19 cellular contexts compared by ENCODE assay signal in the genomic region with DNA sequence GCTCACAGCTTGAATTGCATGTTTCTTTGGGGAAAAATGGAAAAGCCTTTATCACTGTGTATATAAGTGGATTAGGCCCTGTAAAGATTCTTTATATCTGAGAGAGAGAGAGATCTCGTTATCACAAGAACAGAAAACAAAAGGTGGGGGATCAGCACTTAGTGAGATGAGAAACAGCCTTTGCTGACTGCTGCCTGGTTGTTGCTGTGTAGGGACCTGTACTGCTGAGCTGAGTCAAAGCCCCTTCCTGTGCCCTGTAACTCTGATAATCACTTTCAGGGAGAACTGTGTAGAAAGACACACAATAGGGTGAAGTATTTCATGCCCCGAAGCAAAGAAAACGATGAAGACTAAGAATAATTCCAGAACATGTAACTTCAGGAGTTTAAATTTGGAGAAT. TPM values are rescaled to one million over a fixed set of nuclear protein-coding genes. Genes with fewer than 3 reads are reported as not detected.
"Had no signal": no experiment of that assay in that cellular context is flagged by ENCODE, and none has a peak within 500 bp of the region (broad histone marks: within the 10 kb centered on the region; RNA-seq: fewer than 3 reads in every experiment).

No MANE protein-coding gene starts in this region.

- H3K9ac ChIP-seq: parathyroid adenoma had no signal

- H3K9me3 Mint-ChIP-seq: activated CD4-positive, alpha-beta memory T cell treated with anti-CD3 and anti-CD28 coated beads, Interleukin-2, amount 10 ng/mL, durations not matched to agents 7 days and 5 days; activated naive CD8-positive, alpha-beta T cell treated with anti-CD3 and anti-CD28 coated beads, Interleukin-2, amount 10 ng/mL, durations not matched to agents 7 days and 5 days; activated T-cell treated with anti-CD3 and anti-CD28 coated beads, Interleukin-2, amount 50 U/mL, for 72 hours; neural crest cell; stimulated activated naive CD8-positive, alpha-beta T cell treated with anti-CD3 and anti-CD28 coated beads, Interleukin-15, Interleukin-2, amounts not matched to agents 100 ng/mL and 50 ng/mL, for 24 hours; T-helper 2 cell treated with Interferon-gamma antibody and Interleukin-4, amounts not matched to agents 5 μg/mL and 100 μg/mL, for 36 hours had no signal

- DNase-seq: activated CD4-positive, alpha-beta memory T cell treated with anti-CD3 and anti-CD28 coated beads, Interleukin-2, amount 10 ng/mL, durations not matched to agents 7 days and 5 days; activated CD4-positive, alpha-beta T cell treated with anti-CD3 and anti-CD28 coated beads for 1 hour; activated CD8-positive, alpha-beta memory T cell treated with anti-CD3 and anti-CD28 coated beads, Interleukin-2, amount 50 U/mL, for 4 hours; activated gamma-delta T cell treated with Interleukin-2 at 50 U/mL for 16 hours; activated naive CD8-positive, alpha-beta T cell treated with anti-CD3 and anti-CD28 coated beads, Interleukin-2, amount 10 ng/mL, durations not matched to agents 7 days and 5 days; activated T-cell treated with anti-CD3 and anti-CD28 coated beads, Interleukin-2, amount 50 U/mL, for 72 hours; anterior cingulate cortex; kidney glomerular epithelial cell; retina; stimulated activated CD4-positive, alpha-beta T cell treated with anti-CD3 and anti-CD28 coated beads, Interleukin-15, amount 100 ng/mL, for 24 hours; stimulated activated CD4-positive, alpha-beta T cell treated with anti-CD3 and anti-CD28 coated beads, Interleukin-4, amount 100 ng/mL, for 24 hours; testis; upper lobe of right lung had no signal

- H3K27ac Mint-ChIP-seq: activated CD4-positive, alpha-beta memory T cell treated with anti-CD3 and anti-CD28 coated beads, Interleukin-2, amount 10 ng/mL, durations not matched to agents 7 days and 5 days; activated naive CD8-positive, alpha-beta T cell treated with anti-CD3 and anti-CD28 coated beads, Interleukin-2, amount 10 ng/mL, durations not matched to agents 7 days and 5 days; activated T-cell treated with anti-CD3 and anti-CD28 coated beads, Interleukin-2, amount 50 U/mL, for 72 hours; stimulated activated naive CD8-positive, alpha-beta T cell treated with anti-CD3 and anti-CD28 coated beads, Interleukin-15, Interleukin-2, amounts not matched to agents 100 ng/mL and 50 ng/mL, for 24 hours; T-helper 2 cell treated with Interferon-gamma antibody and Interleukin-4, amounts not matched to agents 5 μg/mL and 100 μg/mL, for 36 hours had no signal

- H3K27me3 ChIP-seq: testis, upper lobe of right lung had no signal

- H3K27ac ChIP-seq: parathyroid adenoma, testis, upper lobe of right lung had no signal

- H3K4me1 ChIP-seq: parathyroid adenoma, testis, upper lobe of right lung had no signal

- ATAC-seq: activated T-cell treated with anti-CD3 and anti-CD28 coated beads, Interleukin-2, amount 50 U/mL, for 72 hours; upper lobe of right lung had no signal

- H2AFZ ChIP-seq: parathyroid adenoma had no signal

- H3K4me1 Mint-ChIP-seq: neural crest cell had no signal

- H3K9me3 ChIP-seq: testis, upper lobe of right lung had no signal

- H3K79me2 ChIP-seq: parathyroid adenoma had no signal

- H3K4me3 Mint-ChIP-seq: activated CD4-positive, alpha-beta memory T cell treated with anti-CD3 and anti-CD28 coated beads, Interleukin-2, amount 10 ng/mL, durations not matched to agents 7 days and 5 days; activated naive CD8-positive, alpha-beta T cell treated with anti-CD3 and anti-CD28 coated beads, Interleukin-2, amount 10 ng/mL, durations not matched to agents 7 days and 5 days; activated T-cell treated with anti-CD3 and anti-CD28 coated beads, Interleukin-2, amount 50 U/mL, for 72 hours; neural crest cell; stimulated activated naive CD8-positive, alpha-beta T cell treated with anti-CD3 and anti-CD28 coated beads, Interleukin-15, Interleukin-2, amounts not matched to agents 100 ng/mL and 50 ng/mL, for 24 hours; T-helper 2 cell treated with Interferon-gamma antibody and Interleukin-4, amounts not matched to agents 5 μg/mL and 100 μg/mL, for 36 hours had no signal

- H3K27me3 Mint-ChIP-seq: activated CD4-positive, alpha-beta memory T cell treated with anti-CD3 and anti-CD28 coated beads, Interleukin-2, amount 10 ng/mL, durations not matched to agents 7 days and 5 days; stimulated activated naive CD8-positive, alpha-beta T cell treated with anti-CD3 and anti-CD28 coated beads, Interleukin-15, Interleukin-2, amounts not matched to agents 100 ng/mL and 50 ng/mL, for 24 hours had no signal

- H3K36me3 ChIP-seq: upper lobe of right lung had no signal

- H3K36me3 Mint-ChIP-seq: activated naive CD8-positive, alpha-beta T cell treated with anti-CD3 and anti-CD28 coated beads, Interleukin-2, amount 10 ng/mL, durations not matched to agents 7 days and 5 days had no signal

- H3K4me3 ChIP-seq: testis, upper lobe of right lung had no signal

RNA-seq across cellular contexts. Expression of a gene that starts 30.6 kb away (rescaled TPM):
- total RNA-seq: activated CD4-positive, alpha-beta memory T cell treated with anti-CD3 and anti-CD28 coated beads, Interleukin-2, amount 10 ng/mL, durations not matched to agents 7 days and 5 days; activated naive CD8-positive, alpha-beta T cell treated with anti-CD3 and anti-CD28 coated beads, Interleukin-2, amount 10 ng/mL, durations not matched to agents 7 days and 5 days; activated T-cell treated with anti-CD3 and anti-CD28 coated beads, Interleukin-2, amount 50 U/mL, for 72 hours; liver; neural crest cell; skeletal muscle tissue; testis; upper lobe of right lung had no signal
- polyA plus RNA-seq: liver had no signal
